Comparison of ENCODE assay signal across 15 cellular contexts in the genomic region with DNA sequence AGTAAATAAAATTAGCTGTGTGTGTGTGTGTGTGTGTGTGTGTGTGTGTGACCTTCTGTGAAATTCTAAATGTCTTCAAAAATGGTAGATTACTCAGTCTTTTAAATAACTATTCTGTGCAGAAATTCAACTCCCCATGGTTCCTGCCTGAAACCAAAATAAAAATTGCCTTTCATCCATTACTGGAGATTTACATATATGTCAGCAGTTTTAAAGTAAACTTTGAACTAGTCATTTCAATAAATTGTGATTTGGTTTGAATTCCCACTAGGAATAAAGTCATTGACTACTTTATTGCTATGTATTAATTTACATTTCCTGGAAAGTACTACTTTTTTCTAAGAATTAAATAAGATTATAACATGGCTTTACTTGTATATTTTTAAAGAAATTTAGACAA. TPM values are rescaled to one million over a fixed set of nuclear protein-coding genes. Genes with fewer than 3 reads are reported as not detected.
DNase-seq lines count a peak whose midpoint lies in the region; ATAC-seq and TF ChIP-seq lines count a peak whose summit lies in the region.
"Had no signal": no experiment of that assay in that cellular context is flagged by ENCODE, and none has a peak within 500 bp of the region (broad histone marks: within the 10 kb centered on the region; RNA-seq: fewer than 3 reads in every experiment).

No MANE protein-coding gene starts in this region.

- H3K27me3 ChIP-seq in Panc1 (ENCODE audit: control insufficient read depth, insufficient read depth, low read length) (no peaks in the 10 kb centered on the region), spleen (replicated peaks in 1 of 7) (no peaks in the 10 kb centered on the region), trophoblast cell (ENCODE audit: insufficient read depth, low read length) (no peaks in the 10 kb centered on the region), tibial nerve (no peaks in the 10 kb centered on the region)
- H3K27me3 ChIP-seq in effector memory CD4-positive, alpha-beta T cell (replicated peaks; ENCODE audit: control insufficient read depth, insufficient read depth, low read length, poor library complexity, severe bottlenecking): no peaks in the 10 kb centered on the region
- H3K27me3 ChIP-seq: thyroid gland had no signal

- intact Hi-C loops in activated CD4-positive, alpha-beta T cell treated with anti-CD3 and anti-CD28 coated beads, Interleukin-2, amount 10 ng/mL, durations not matched to agents 24 days and 14 days (cut with micrococcal nuclease): loop anchor here (1.0 to 10.0 kb wide), 8 partner anchors 11 to 982 kb away; partner anchors contain the start of genes CFAP54, FGD6, NEDD1 and SNRPF
- intact Hi-C loops in Panc1 (cut with micrococcal nuclease; ENCODE audit: unreplicated experiment): no loop called here
- intact Hi-C loops in spleen (cut with DNase I; ENCODE audit: low total_unique reads): no loop called here

- H3K4me1 Mint-ChIP-seq in activated CD4-positive, alpha-beta T cell treated with anti-CD3 and anti-CD28 coated beads, Interleukin-2, amount 10 ng/mL, durations not matched to agents 24 days and 14 days: peaks cover 50% of the 10 kb centered on the region

- in situ Hi-C loops in Panc1 (cut with HindIII; ENCODE audit: low pct_unique_long_range_greater_than_20kb, low sequenced_read_pairs): no loop called here

- DNase-seq in activated CD4-positive, alpha-beta T cell treated with anti-CD3 and anti-CD28 coated beads, Interleukin-2, amount 10 ng/mL, durations not matched to agents 24 days and 14 days: no peak
- no peak for DNase-seq in activated CD4-positive, alpha-beta T cell treated with anti-CD3 and anti-CD28 coated beads, Interleukin-2, amount 50 U/mL, for 48 hours
- DNase-seq in Panc1 (ENCODE audit: low read depth, low spot score) (no peak), spleen (no peak), trophoblast cell (no peak), HuH-7 (ENCODE audit: low spot score) (no peak), tibial nerve (ENCODE audit: low spot score in 2 of 2) (no peak)
- DNase-seq in effector memory CD4-positive, alpha-beta T cell: no peak
- DNase-seq: aorta, NCI-H1092 treated with DMSO at 0.1 percent for 48 hours, NCI-H524 treated with DMSO at 0.1 percent for 48 hours, posterior cingulate gyrus, thyroid gland had no signal

- no peak overlapping the region for H2AFZ ChIP-seq in trophoblast cell (ENCODE audit: insufficient read depth, low read length, poor library complexity)

- ATAC-seq in Panc1: no peak

- no peak overlapping the region for H3K9ac ChIP-seq in trophoblast cell (ENCODE audit: low read length)

- H2BK120ac ChIP-seq in trophoblast cell (ENCODE audit: insufficient read depth, low read length, poor library complexity): no peak overlapping the region

- no peak overlapping the region for H3K18ac ChIP-seq in trophoblast cell (ENCODE audit: low read length)

- peaks cover 8% of the 10 kb centered on the region for H3K79me2 ChIP-seq in trophoblast cell (ENCODE audit: control insufficient read depth, insufficient read depth, low read length, poor library complexity)

- CTCF ChIA-PET in Panc1 (lab: Charles Lee): no interaction called here

- no peaks in the 10 kb centered on the region for H3K9me3 ChIP-seq in Panc1 (ENCODE audit: control insufficient read depth, insufficient read depth, low read depth, low read length)
- no peaks in the 10 kb centered on the region for H3K9me3 ChIP-seq in effector memory CD4-positive, alpha-beta T cell (ENCODE audit: control insufficient read depth, low read length)
- H3K9me3 ChIP-seq in spleen: no peaks in the 10 kb centered on the region
- H3K9me3 ChIP-seq in trophoblast cell (ENCODE audit: insufficient read depth, low read depth, low read length): no peaks in the 10 kb centered on the region
- H3K9me3 ChIP-seq in tibial nerve: no peaks in the 10 kb centered on the region
- H3K9me3 ChIP-seq: thyroid gland had no signal

- peaks cover 32% of the 10 kb centered on the region for H3K4me1 ChIP-seq in Panc1 (ENCODE audit: control insufficient read depth, insufficient read depth, low read length)
- H3K4me1 ChIP-seq in effector memory CD4-positive, alpha-beta T cell (ENCODE audit: control insufficient read depth, insufficient read depth, low read length, poor library complexity, severe bottlenecking): peaks cover 35% of the 10 kb centered on the region
- peaks cover 37 to 91% (median 65%) of the 10 kb centered on the region in 6 donors for H3K4me1 ChIP-seq in spleen
- H3K4me1 ChIP-seq in trophoblast cell (ENCODE audit: control insufficient read depth in 1 of 2, insufficient read depth in 2 of 2, low read length in 2 of 2): peaks cover 5 to 9% of the 10 kb centered on the region in 2 experiments
- H3K4me1 ChIP-seq in tibial nerve: peaks cover 0 to 39% (median 18%) of the 10 kb centered on the region in 4 donors

- TF ChIP-seq CTCF in Panc1 (IDR thresholded peaks at IDR 0.05) (no peak), spleen (IDR thresholded peaks at IDR 0.05 in 8 of 11, conservative IDR thresholded peaks at IDR 0.05 in 3 of 11) (no peak), tibial nerve (IDR thresholded peaks at IDR 0.05) (no peak)

- BruUV-seq in Panc1 (replicated peaks; lab: Mats Ljungman, UMichigan): TSS peak; percentile 21

- no peak overlapping the region for H4K8ac ChIP-seq in trophoblast cell (ENCODE audit: low read depth, low read length)

- H3K14ac ChIP-seq in trophoblast cell (ENCODE audit: low read length): no peak overlapping the region

- no peaks in the 10 kb centered on the region for H3K9me3 Mint-ChIP-seq in activated CD4-positive, alpha-beta T cell treated with anti-CD3 and anti-CD28 coated beads, Interleukin-2, amount 10 ng/mL, durations not matched to agents 24 days and 14 days

- no peak overlapping the region for H2AK5ac ChIP-seq in trophoblast cell (ENCODE audit: low read length)

- no peak for TF ChIP-seq EP300 in tibial nerve (IDR thresholded peaks at IDR 0.05)

- H4K12ac ChIP-seq in trophoblast cell (ENCODE audit: low read depth, low read length): no peak overlapping the region

- TF ChIP-seq POLR2A in spleen (IDR thresholded peaks at IDR 0.05) (no peak), tibial nerve (IDR thresholded peaks at IDR 0.05) (no peak)

- H3K36me3 ChIP-seq in Panc1 (ENCODE audit: control insufficient read depth, insufficient read depth, low read length) (no peaks in the 10 kb centered on the region; the same call in 1 of the 2 replicates), spleen (peaks cover 0 to 14% (median 0%) of the 10 kb centered on the region in 6 donors), trophoblast cell (ENCODE audit: control insufficient read depth in 1 of 2, insufficient read depth in 2 of 2, low read length in 2 of 2) (peaks cover 0 to 3% of the 10 kb centered on the region in 2 experiments), tibial nerve (no peaks in the 10 kb centered on the region)
- H3K36me3 ChIP-seq in effector memory CD4-positive, alpha-beta T cell (ENCODE audit: control insufficient read depth, insufficient read depth, low read length): no peaks in the 10 kb centered on the region
- H3K36me3 ChIP-seq: thyroid gland had no signal

- H3K4me2 ChIP-seq in trophoblast cell (ENCODE audit: low read length): no peak overlapping the region

- no peaks in the 10 kb centered on the region for H3K27me3 Mint-ChIP-seq in activated CD4-positive, alpha-beta T cell treated with anti-CD3 and anti-CD28 coated beads, Interleukin-2, amount 10 ng/mL, durations not matched to agents 24 days and 14 days

- peaks cover 15% of the 10 kb centered on the region for H3K79me1 ChIP-seq in trophoblast cell (ENCODE audit: low read length)

- peak overlapping the region; percentile 73 for H3K27ac Mint-ChIP-seq in activated CD4-positive, alpha-beta T cell treated with anti-CD3 and anti-CD28 coated beads, Interleukin-2, amount 10 ng/mL, durations not matched to agents 24 days and 14 days

- no peak overlapping the region for H4K91ac ChIP-seq in trophoblast cell (ENCODE audit: low read depth, low read length)

- H3K36me3 Mint-ChIP-seq in activated CD4-positive, alpha-beta T cell treated with anti-CD3 and anti-CD28 coated beads, Interleukin-2, amount 10 ng/mL, durations not matched to agents 24 days and 14 days (ENCODE audit: low read depth): peaks cover 30% of the 10 kb centered on the region

- no peak overlapping the region for H2BK5ac ChIP-seq in trophoblast cell (ENCODE audit: low read depth, low read length, poor library complexity)

- H3K23ac ChIP-seq in trophoblast cell (ENCODE audit: low read length): no peak overlapping the region

- no peak overlapping the region for H3K4ac ChIP-seq in trophoblast cell (ENCODE audit: low read depth, low read length)

- POLR2A ChIA-PET in Panc1 (lab: Charles Lee): no interaction called here

- H3K4me3 ChIP-seq in Panc1 (ENCODE audit: low read depth in 2 of 2, low read length in 2 of 2): no peak overlapping the region
- no peak overlapping the region for H3K4me3 ChIP-seq in effector memory CD4-positive, alpha-beta T cell (ENCODE audit: insufficient read depth, low read depth, low read length, poor library complexity, severe bottlenecking)
- H3K4me3 ChIP-seq in spleen: no peak overlapping the region
- H3K4me3 ChIP-seq in trophoblast cell (ENCODE audit: low read depth, low read length): no peak overlapping the region
- no peak overlapping the region for H3K4me3 ChIP-seq in tibial nerve
- H3K4me3 ChIP-seq: lung, thyroid gland had no signal

- H2BK12ac ChIP-seq in trophoblast cell (ENCODE audit: low read length): no peak overlapping the region

- H3K4me3 Mint-ChIP-seq in activated CD4-positive, alpha-beta T cell treated with anti-CD3 and anti-CD28 coated beads, Interleukin-2, amount 10 ng/mL, durations not matched to agents 24 days and 14 days: peak overlapping the region; percentile 48

- H3K27ac ChIP-seq in Panc1 (ENCODE audit: low read length): peak overlapping the region; percentile 65; the same call in 1 of the 2 replicates
- peak overlapping the region; percentile 85 for H3K27ac ChIP-seq in effector memory CD4-positive, alpha-beta T cell (ENCODE audit: insufficient read depth, low read length, poor library complexity, severe bottlenecking)
- peak overlapping the region in 6 of 8 donors; percentile 35 to 95 (median 90) for H3K27ac ChIP-seq in spleen
- H3K27ac ChIP-seq in trophoblast cell (ENCODE audit: low read depth, low read length): no peak overlapping the region
- H3K27ac ChIP-seq in tibial nerve: peak overlapping the region in 2 of 4 donors; percentile 72 to 85
- H3K27ac ChIP-seq: HL-60 had no signal

RNA-seq across cellular contexts. Expression of gene ELK3, which starts 5.3 kb away (rescaled TPM):
- total RNA-seq in activated CD4-positive, alpha-beta T cell treated with anti-CD3 and anti-CD28 coated beads, Interleukin-2, amount 10 ng/mL, durations not matched to agents 24 days and 14 days: 29.6 and 33.5 TPM in 2 replicates
- total RNA-seq in Panc1 (2021; ENCODE audit: unreplicated experiment): 25.1 TPM
- polyA plus RNA-seq in Panc1 (2012; ENCODE audit: insufficient read length): 21.8 TPM
- 10 to 100 TPM; 44.4 to 92.7 (median 60.0) TPM for total RNA-seq in spleen
- 10 to 100 TPM; 14.5 to 29.7 (median 15.9) TPM for polyA plus RNA-seq in spleen
- 35.5 and 36.8 TPM in 2 replicates for polyA plus RNA-seq in trophoblast cell (2013)
- total RNA-seq in tibial nerve: 10 to 100 TPM in 3 of 4 donors, 1 to 10 TPM in 1; 9.4 to 28.6 (median 17.7) TPM
